11 cellular contexts compared by ENCODE assay signal in genomic region chr13:32187651-32188050, GRCh38.
"Had no signal": no experiment of that assay in that cellular context is flagged by ENCODE, and none has a peak within 500 bp of the region (broad histone marks: within the 10 kb centered on the region; RNA-seq: fewer than 3 reads in every experiment).

No MANE protein-coding gene starts in this region.

- FAIRE-seq: H1, HepG2 had no signal

- H3K27ac ChIP-seq: HL-60, KMS-11 had no signal

- H3K9me3 Mint-ChIP-seq: GM23338, HFFc6, IgD-negative memory B cell had no signal

- DNase-seq: H7, HFFc6, KBM-7 had no signal

- H3K9ac ChIP-seq: KMS-11 had no signal

- H3K27me3 Mint-ChIP-seq: IgD-negative memory B cell had no signal

- H3K4me3 ChIP-seq: GM23338, HAP-1 had no signal

- ATAC-seq: GM23338, HCT116, HepG2 had no signal

- H3K4me1 Mint-ChIP-seq: IgD-negative memory B cell had no signal

- H3K36me3 ChIP-seq: HAP-1 had no signal

- H2AFZ ChIP-seq: GM23338 had no signal

- H3K27ac Mint-ChIP-seq: GM23338, HFFc6, IgD-negative memory B cell had no signal

- H3K4me2 ChIP-seq: GM23338, KMS-11 had no signal

- H3K4me1 ChIP-seq: HAP-1 had no signal

- H3K9me3 ChIP-seq: HAP-1 had no signal

- H3K4me3 Mint-ChIP-seq: GM23338, HFFc6, IgD-negative memory B cell had no signal
